Comparison of ENCODE assay signal across 15 cellular contexts in the genomic region with DNA sequence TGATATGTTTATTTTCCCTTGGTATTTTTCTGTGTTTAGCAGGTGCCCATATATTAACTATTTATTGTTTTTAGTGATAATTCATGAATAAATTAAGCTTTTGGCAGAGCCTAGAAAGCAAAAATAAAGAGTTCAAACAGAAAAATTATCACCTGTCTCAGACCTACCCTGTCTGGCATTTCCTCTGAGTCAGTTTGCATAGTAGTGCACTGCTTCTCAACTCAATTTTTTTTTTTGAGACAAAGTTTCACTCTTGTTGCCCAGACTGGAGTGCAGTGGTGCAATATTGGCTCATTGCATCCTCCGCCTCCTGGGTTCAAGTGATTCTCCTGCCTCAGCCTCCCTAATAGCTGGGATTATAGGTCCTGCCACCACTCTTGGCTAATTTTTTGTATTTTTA.
DNase-seq lines count a peak whose midpoint lies in the region; ATAC-seq and TF ChIP-seq lines count a peak whose summit lies in the region.
"Had no signal": no experiment of that assay in that cellular context is flagged by ENCODE, and none has a peak within 500 bp of the region (broad histone marks: within the 10 kb centered on the region; RNA-seq: fewer than 3 reads in every experiment).

No MANE protein-coding gene starts in this region.

- H3K4me3 ChIP-seq in RWPE2 (ENCODE audit: severe bottlenecking) (no peak overlapping the region), epithelial cell of esophagus (ENCODE audit: low read length) (no peak overlapping the region), psoas muscle (no peak overlapping the region)
- H3K4me3 ChIP-seq: HAP-1 had no signal

- CTCF ChIA-PET in activated naive CD4-positive, alpha-beta T cell treated with anti-CD3 and anti-CD28 coated beads for 36 hours (lab: Charles Lee): no interaction called here

- intact Hi-C loops in psoas muscle (cut with DNase I): no loop called here
- intact Hi-C loops in activated naive CD4-positive, alpha-beta T cell treated with anti-CD3 and anti-CD28 coated beads for 36 hours (cut with micrococcal nuclease): no loop called here

- peak; percentile 64; the same call in 1 of the 3 replicates for ATAC-seq in RWPE2 (ENCODE audit: low read depth)
- no peak for ATAC-seq in psoas muscle

- H3K4me1 Mint-ChIP-seq in activated naive CD4-positive, alpha-beta T cell treated with anti-CD3 and anti-CD28 coated beads for 36 hours (ENCODE audit: low read depth): no peaks in the 10 kb centered on the region
- H3K4me1 Mint-ChIP-seq: CD4-positive, alpha-beta memory T cell had no signal

- peaks cover 16% of the 10 kb centered on the region for H3K4me1 ChIP-seq in RWPE2 (ENCODE audit: insufficient read depth, poor library complexity, severe bottlenecking)
- no peaks in the 10 kb centered on the region for H3K4me1 ChIP-seq in psoas muscle
- H3K4me1 ChIP-seq: HAP-1 had no signal

- no peak overlapping the region for H3K4me3 Mint-ChIP-seq in activated naive CD4-positive, alpha-beta T cell treated with anti-CD3 and anti-CD28 coated beads for 36 hours
- H3K4me3 Mint-ChIP-seq: CD4-positive, alpha-beta memory T cell; HFFc6 had no signal

- no peak for TF ChIP-seq CTCF in RWPE2 (IDR thresholded peaks at IDR 0.05; ENCODE audit: poor library complexity, severe bottlenecking)
- no peak for TF ChIP-seq CTCF in epithelial cell of esophagus (IDR thresholded peaks at IDR 0.05; ENCODE audit: insufficient read depth, low read depth, low read length, missing control alignments)
- TF ChIP-seq CTCF in psoas muscle (IDR thresholded peaks at IDR 0.05): no peak

- H3K36me3 Mint-ChIP-seq in activated naive CD4-positive, alpha-beta T cell treated with anti-CD3 and anti-CD28 coated beads for 36 hours (ENCODE audit: low read depth): no peaks in the 10 kb centered on the region
- H3K36me3 Mint-ChIP-seq: CD4-positive, alpha-beta memory T cell had no signal

- H3K27ac ChIP-seq in RWPE2 (ENCODE audit: poor library complexity, severe bottlenecking) (peak overlapping the region; percentile 44), psoas muscle (no peak overlapping the region)

- no peaks in the 10 kb centered on the region for H3K27me3 ChIP-seq in RWPE2 (ENCODE audit: insufficient read depth, poor library complexity, severe bottlenecking)
- no peaks in the 10 kb centered on the region for H3K27me3 ChIP-seq in psoas muscle (ENCODE audit: insufficient read depth in 3 of 3, low read length in 2 of 3)

- no peaks in the 10 kb centered on the region for H3K27me3 Mint-ChIP-seq in activated naive CD4-positive, alpha-beta T cell treated with anti-CD3 and anti-CD28 coated beads for 36 hours (ENCODE audit: low read depth)
- H3K27me3 Mint-ChIP-seq: CD4-positive, alpha-beta memory T cell had no signal

- H3K9me3 ChIP-seq in RWPE2 (ENCODE audit: severe bottlenecking) (no peaks in the 10 kb centered on the region), psoas muscle (no peaks in the 10 kb centered on the region)
- H3K9me3 ChIP-seq: HAP-1 had no signal

- H3K27ac Mint-ChIP-seq in activated naive CD4-positive, alpha-beta T cell treated with anti-CD3 and anti-CD28 coated beads for 36 hours: no peak overlapping the region
- H3K27ac Mint-ChIP-seq: CD4-positive, alpha-beta memory T cell; HFFc6 had no signal

- no peaks in the 10 kb centered on the region for H3K9me3 Mint-ChIP-seq in activated naive CD4-positive, alpha-beta T cell treated with anti-CD3 and anti-CD28 coated beads for 36 hours

- H3K36me3 ChIP-seq in RWPE2 (ENCODE audit: low read depth) (no peaks in the 10 kb centered on the region), psoas muscle (ENCODE audit: insufficient read depth in 1 of 2, low read depth in 1 of 2) (no peaks in the 10 kb centered on the region)
- H3K36me3 ChIP-seq: HAP-1 had no signal

- 91 to 96% (median 96%) methylated on average over 1 of the region's 1 CpG for whole genome bisulfite sequencing in psoas muscle, 3 donors

- peak; percentile 17 for DNase-seq in DMS53 treated with DMSO at 0.1 percent for 48 hours (lab: John Stamatoyannopoulos, UW; ENCODE audit: unreplicated experiment)
- no peak for DNase-seq in RWPE2 (ENCODE audit: low spot score)
- peak; percentile 32 for DNase-seq in epithelial cell of esophagus (ENCODE audit: low read depth)
- DNase-seq in psoas muscle: no peak
- DNase-seq in activated naive CD4-positive, alpha-beta T cell treated with anti-CD3 and anti-CD28 coated beads for 36 hours: no peak
- DNase-seq in stimulated activated CD4-positive, alpha-beta T cell treated with anti-CD3 and anti-CD28 coated beads, Interleukin-2, amount 100 ng/mL, for 24 hours: no peak
- DNase-seq: C1 segment of cervical spinal cord; Calu3; CD4-positive, alpha-beta memory T cell; COR-L47; DMS79 treated with DMSO at 0.1 percent for 48 hours; GF-D8; GOT3; HFFc6 had no signal

Comparison
In these comparisons a context has a peak if more than half of its experiments do, and no peak if none do; other contexts are left out.
1. DNase-seq: peak in DMS53 treated with DMSO at 0.1 percent for 48 hours (single experiment) and epithelial cell of esophagus (single experiment); none in RWPE2 (single experiment), psoas muscle (0 of 2), activated naive CD4-positive, alpha-beta T cell treated with anti-CD3 and anti-CD28 coated beads for 36 hours (single experiment) and stimulated activated CD4-positive, alpha-beta T cell treated with anti-CD3 and anti-CD28 coated beads, Interleukin-2, amount 100 ng/mL, for 24 hours (0 of 2).